24 cellular contexts compared by ENCODE assay signal in the genomic region with DNA sequence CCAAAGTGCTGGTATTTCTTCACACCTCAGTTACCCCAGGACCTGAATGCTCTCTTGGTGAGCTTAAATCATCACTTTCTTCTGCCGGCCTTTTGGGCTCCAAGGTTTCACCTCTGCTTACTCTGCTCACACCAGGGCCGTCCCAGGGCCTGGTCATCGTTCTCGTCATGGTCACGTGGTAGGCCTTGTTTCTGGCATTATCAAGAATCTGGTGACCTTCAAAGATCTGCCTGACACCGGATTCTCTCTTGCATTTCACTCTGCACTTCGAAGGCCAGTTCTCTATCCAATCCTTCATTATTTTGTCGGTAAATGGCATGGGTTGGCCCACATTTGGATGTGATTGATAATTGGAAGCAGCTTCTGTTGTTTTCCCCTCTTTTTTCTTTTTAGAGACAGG.
"Had no signal": no experiment of that assay in that cellular context is flagged by ENCODE, and none has a peak within 500 bp of the region (broad histone marks: within the 10 kb centered on the region; RNA-seq: fewer than 3 reads in every experiment).

No MANE protein-coding gene starts in this region.

- H3K27me3 ChIP-seq: left lung, neural progenitor cell, neutrophil, right atrium auricular region, stomach, tibial nerve, uterus had no signal

- H3K4me2 ChIP-seq: neural progenitor cell had no signal

- FAIRE-seq: keratinocyte had no signal

- DNase-seq: hippocampal formation; kidney glomerular epithelial cell; left colon; left lung; lower lobe of right lung; mammary epithelial cell; mesenchymal stem cell; naive thymus-derived CD8-positive, alpha-beta T cell; occipital lobe; stimulated activated CD4-positive, alpha-beta T cell treated with anti-CD3 and anti-CD28 coated beads, Interleukin-12 subunit alpha, Interleukin-12 subunit beta, amount 100 ng/mL, for 4 hours; stimulated activated CD4-positive, alpha-beta T cell treated with anti-CD3 and anti-CD28 coated beads, Interleukin-15, amount 100 ng/mL, for 24 hours; stimulated activated CD4-positive, alpha-beta T cell treated with anti-CD3 and anti-CD28 coated beads, Interleukin-2, amount 100 ng/mL, for 24 hours; stimulated activated CD4-positive, alpha-beta T cell treated with anti-CD3 and anti-CD28 coated beads, Interleukin-4, amount 100 ng/mL, for 1 hour; stimulated activated naive B cell treated with anti-CD40 and anti-IgM and Interleukin-4, amounts not matched to agents 10 μg/mL and 1 μg/mL and 100 μg/mL, for 72 hours; stimulated activated naive CD8-positive, alpha-beta T cell treated with anti-CD3 and anti-CD28 coated beads, Interleukin-15, Interleukin-2, amounts not matched to agents 100 U/mL and 50 U/mL, for 24 hours; stomach; uterus had no signal

- H3K9me3 ChIP-seq: left lung, lower lobe of right lung, neutrophil, right atrium auricular region, stomach, tibial nerve, uterus had no signal

- ATAC-seq: left colon; left lung; lower lobe of right lung; naive thymus-derived CD8-positive, alpha-beta T cell; sciatic nerve; stimulated activated naive B cell treated with anti-CD40 and anti-IgM and Interleukin-4, amounts not matched to agents 10 μg/mL and 1 μg/mL and 100 μg/mL, for 72 hours; stimulated activated naive CD8-positive, alpha-beta T cell treated with anti-CD3 and anti-CD28 coated beads, Interleukin-15, Interleukin-2, amounts not matched to agents 100 U/mL and 50 U/mL, for 24 hours had no signal

- H3K36me3 ChIP-seq: left lung, lower lobe of right lung, neural progenitor cell, neutrophil, right atrium auricular region, stomach, tibial nerve, uterus had no signal

- H2AFZ ChIP-seq: neural progenitor cell had no signal

- H3K4me3 ChIP-seq: left lung, lower lobe of right lung, neural progenitor cell, right atrium auricular region, skin epidermis, stomach, tibial nerve, uterus had no signal

- H3K4me1 ChIP-seq: left lung, lower lobe of right lung, right atrium auricular region, tibial nerve, uterus had no signal

- H3K27ac ChIP-seq: left lung, lower lobe of right lung, neural progenitor cell, neutrophil, right atrium auricular region, skin epidermis, stomach, tibial nerve, uterus had no signal

- H3K9ac ChIP-seq: neural progenitor cell had no signal
